ENCODE assay signal across 8 cellular contexts in the genomic region with DNA sequence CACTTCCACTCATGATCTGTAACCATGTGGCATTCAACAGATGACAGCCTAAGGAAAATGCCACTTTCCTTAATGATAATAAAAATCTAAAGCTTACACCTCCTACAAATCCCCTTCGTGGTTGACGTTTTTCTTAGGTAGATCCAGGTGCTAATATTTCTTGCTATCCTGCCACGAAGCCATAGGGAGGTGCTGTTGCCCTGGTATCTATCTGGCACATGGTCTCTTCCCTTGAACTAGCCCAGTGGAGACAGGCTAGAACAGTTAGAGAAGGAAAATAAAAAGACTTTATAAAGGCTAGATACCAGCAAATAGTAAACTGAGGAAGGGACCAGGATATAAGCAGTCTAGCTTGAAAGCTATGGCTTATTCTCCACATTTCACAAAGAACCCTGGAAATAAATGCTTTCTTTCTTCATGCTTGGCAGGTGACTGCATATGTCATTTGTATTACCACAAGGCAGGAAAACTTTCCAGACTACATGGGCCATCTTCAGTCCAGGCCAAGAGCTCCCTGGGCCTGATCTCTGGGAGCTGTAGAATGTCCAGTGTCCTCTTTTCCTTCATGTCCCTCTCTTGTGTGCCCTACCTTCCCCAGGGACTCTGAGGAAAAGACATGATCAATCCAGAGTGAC. TPM values are rescaled to one million over a fixed set of nuclear protein-coding genes. Genes with fewer than 3 reads are reported as not detected.
DNase-seq lines count a peak whose midpoint lies in the region; ATAC-seq and TF ChIP-seq lines count a peak whose summit lies in the region.

No MANE protein-coding gene starts in this region.

- H3K4me1 ChIP-seq in left lung: no peaks in the 10 kb centered on the region

- H3K27ac ChIP-seq in WERI-Rb-1 (no peak overlapping the region), left lung (no peak overlapping the region)

- H3K36me3 Mint-ChIP-seq in activated CD4-positive, alpha-beta memory T cell treated with anti-CD3 and anti-CD28 coated beads for 36 hours: no peaks in the 10 kb centered on the region
- no peaks in the 10 kb centered on the region for H3K36me3 Mint-ChIP-seq in activated CD4-positive, alpha-beta memory T cell treated with anti-CD3 and anti-CD28 coated beads, Interleukin-2, amount 10 ng/mL, durations not matched to agents 7 days and 5 days (ENCODE audit: low read depth)

- peak; percentile 18 for DNase-seq in activated CD4-positive, alpha-beta memory T cell treated with anti-CD3 and anti-CD28 coated beads for 36 hours
- DNase-seq in activated CD4-positive, alpha-beta memory T cell treated with anti-CD3 and anti-CD28 coated beads, Interleukin-2, amount 10 ng/mL, durations not matched to agents 7 days and 5 days: no peak
- DNase-seq in NCI-H1048 (lab: John Stamatoyannopoulos, UW): peak; percentile 45
- peak; percentile 50 for DNase-seq in WERI-Rb-1
- no peak for DNase-seq in left lung
- no peak for DNase-seq in effector CD8-positive, alpha-beta T cell (lab: John Stamatoyannopoulos, UW)
- no peak for DNase-seq in stimulated activated CD4-positive, alpha-beta T cell treated with anti-CD3 and anti-CD28 coated beads, Interleukin-4, amount 100 ng/mL, for 4 hours

- CTCF ChIA-PET in activated CD4-positive, alpha-beta memory T cell treated with anti-CD3 and anti-CD28 coated beads for 36 hours (lab: Charles Lee): interaction anchor here (0.7 to 1.2 kb wide), 2 partner anchors 270 to 283 kb away, joined by 3 read pairs; no protein-coding TSS in a partner anchor
- CTCF ChIA-PET in activated CD4-positive, alpha-beta memory T cell treated with anti-CD3 and anti-CD28 coated beads, Interleukin-2, amount 10 ng/mL, durations not matched to agents 7 days and 5 days (lab: Charles Lee): no interaction called here

- POLR2A ChIA-PET in activated CD4-positive, alpha-beta memory T cell treated with anti-CD3 and anti-CD28 coated beads for 36 hours (lab: Charles Lee): no interaction called here
- POLR2A ChIA-PET in activated CD4-positive, alpha-beta memory T cell treated with anti-CD3 and anti-CD28 coated beads, Interleukin-2, amount 10 ng/mL, durations not matched to agents 7 days and 5 days (lab: Charles Lee): no interaction called here

- H3K27me3 ChIP-seq in WERI-Rb-1 (ENCODE audit: insufficient read depth, low read depth, severe bottlenecking) (no peaks in the 10 kb centered on the region), left lung (no peaks in the 10 kb centered on the region)

- no peaks in the 10 kb centered on the region for H3K9me3 ChIP-seq in WERI-Rb-1 (ENCODE audit: severe bottlenecking)
- H3K9me3 ChIP-seq in left lung: no peaks in the 10 kb centered on the region

- H3K36me3 ChIP-seq in WERI-Rb-1 (no peaks in the 10 kb centered on the region), left lung (no peaks in the 10 kb centered on the region)

- peaks cover 7% of the 10 kb centered on the region for H3K9me3 Mint-ChIP-seq in activated CD4-positive, alpha-beta memory T cell treated with anti-CD3 and anti-CD28 coated beads for 36 hours
- no peaks in the 10 kb centered on the region for H3K9me3 Mint-ChIP-seq in activated CD4-positive, alpha-beta memory T cell treated with anti-CD3 and anti-CD28 coated beads, Interleukin-2, amount 10 ng/mL, durations not matched to agents 7 days and 5 days

- H3K27me3 Mint-ChIP-seq in activated CD4-positive, alpha-beta memory T cell treated with anti-CD3 and anti-CD28 coated beads for 36 hours: no peaks in the 10 kb centered on the region
- no peaks in the 10 kb centered on the region for H3K27me3 Mint-ChIP-seq in activated CD4-positive, alpha-beta memory T cell treated with anti-CD3 and anti-CD28 coated beads, Interleukin-2, amount 10 ng/mL, durations not matched to agents 7 days and 5 days

- no peak overlapping the region for H3K27ac Mint-ChIP-seq in activated CD4-positive, alpha-beta memory T cell treated with anti-CD3 and anti-CD28 coated beads for 36 hours
- no peak overlapping the region for H3K27ac Mint-ChIP-seq in activated CD4-positive, alpha-beta memory T cell treated with anti-CD3 and anti-CD28 coated beads, Interleukin-2, amount 10 ng/mL, durations not matched to agents 7 days and 5 days

- no peaks in the 10 kb centered on the region for H3K4me1 Mint-ChIP-seq in activated CD4-positive, alpha-beta memory T cell treated with anti-CD3 and anti-CD28 coated beads for 36 hours (ENCODE audit: low read depth)
- no peaks in the 10 kb centered on the region for H3K4me1 Mint-ChIP-seq in activated CD4-positive, alpha-beta memory T cell treated with anti-CD3 and anti-CD28 coated beads, Interleukin-2, amount 10 ng/mL, durations not matched to agents 7 days and 5 days

- TF ChIP-seq CTCF in WERI-Rb-1 (IDR thresholded peaks at IDR 0.05; ENCODE audit: low read depth, low read length) (peak; percentile 74), left lung (IDR thresholded peaks at IDR 0.05) (peak in 1 of 2 donors; percentile 16)

- H3K4me3 Mint-ChIP-seq in activated CD4-positive, alpha-beta memory T cell treated with anti-CD3 and anti-CD28 coated beads for 36 hours: no peak overlapping the region
- H3K4me3 Mint-ChIP-seq in activated CD4-positive, alpha-beta memory T cell treated with anti-CD3 and anti-CD28 coated beads, Interleukin-2, amount 10 ng/mL, durations not matched to agents 7 days and 5 days: no peak overlapping the region

- no peak overlapping the region for H3K4me3 ChIP-seq in WERI-Rb-1 (ENCODE audit: low read depth, low read length)
- H3K4me3 ChIP-seq in left lung: no peak overlapping the region

- ATAC-seq in left lung (peak; percentile 96), HG02981 (IDR thresholded peaks at IDR 0.05; ENCODE audit: unreplicated experiment) (no peak)

- intact Hi-C loops in activated CD4-positive, alpha-beta memory T cell treated with anti-CD3 and anti-CD28 coated beads for 36 hours (cut with micrococcal nuclease): loop anchor here (5.0 kb wide), 1 partner anchor 267 kb away; no protein-coding TSS in a partner anchor
- intact Hi-C loops in left lung (cut with DNase I): no loop called here

RNA-seq across cellular contexts. Expression of a gene that starts 15.3 kb away (rescaled TPM):
- not detected for total RNA-seq in activated CD4-positive, alpha-beta memory T cell treated with anti-CD3 and anti-CD28 coated beads for 36 hours
- not detected for total RNA-seq in activated CD4-positive, alpha-beta memory T cell treated with anti-CD3 and anti-CD28 coated beads, Interleukin-2, amount 10 ng/mL, durations not matched to agents 7 days and 5 days
- under 1 TPM in 1 of 2 donors, not detected in 1; 0.39 TPM for total RNA-seq in left lung

Comparison
In these comparisons a context has a peak if more than half of its experiments do, and no peak if none do; other contexts are left out.
1. DNase-seq: peak in activated CD4-positive, alpha-beta memory T cell treated with anti-CD3 and anti-CD28 coated beads for 36 hours (single experiment), NCI-H1048 (single experiment) and WERI-Rb-1 (single experiment); none in activated CD4-positive, alpha-beta memory T cell treated with anti-CD3 and anti-CD28 coated beads, Interleukin-2, amount 10 ng/mL, durations not matched to agents 7 days and 5 days (single experiment), left lung (0 of 2), effector CD8-positive, alpha-beta T cell (single experiment) and stimulated activated CD4-positive, alpha-beta T cell treated with anti-CD3 and anti-CD28 coated beads, Interleukin-4, amount 100 ng/mL, for 4 hours (0 of 2).